21 cellular contexts compared by ENCODE assay signal in the genomic region with DNA sequence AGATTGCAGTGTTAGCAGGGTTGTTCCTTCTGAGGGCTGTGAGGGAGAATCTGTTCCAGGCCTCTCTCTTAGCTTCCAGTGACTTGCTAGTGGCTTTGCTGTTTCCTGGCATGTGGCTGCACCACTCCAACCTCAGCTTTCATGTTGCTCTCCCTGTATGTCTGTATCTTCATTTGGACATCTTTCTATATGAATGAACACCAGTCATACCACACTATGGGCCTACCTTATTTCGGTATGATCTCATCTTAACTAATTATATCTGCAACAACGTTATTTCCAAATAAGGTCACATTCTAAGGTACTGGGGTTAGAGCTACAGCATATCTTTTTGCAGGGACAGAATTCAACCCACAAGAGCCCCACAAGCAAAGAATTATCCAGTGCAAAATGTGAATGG.
DNase-seq lines count a peak whose midpoint lies in the region; ATAC-seq, FAIRE-seq and TF ChIP-seq lines count a peak whose summit lies in the region.
"Had no signal": no experiment of that assay in that cellular context is flagged by ENCODE, and none has a peak within 500 bp of the region (broad histone marks: within the 10 kb centered on the region; RNA-seq: fewer than 3 reads in every experiment).

No MANE protein-coding gene starts in this region.

- H3K27me3 ChIP-seq in pancreas = no peaks in the 10 kb centered on the region
- H3K27me3 ChIP-seq: cardiac muscle cell, left lung, tibial nerve had no signal

- peaks cover 5% of the 10 kb centered on the region for H3K27me3 Mint-ChIP-seq in activated CD4-positive, alpha-beta memory T cell treated with anti-CD3 and anti-CD28 coated beads for 36 hours
- H3K27me3 Mint-ChIP-seq in activated CD4-positive, alpha-beta memory T cell treated with anti-CD3 and anti-CD28 coated beads, Interleukin-2, amount 10 ng/mL, durations not matched to agents 7 days and 5 days = peaks cover 8% of the 10 kb centered on the region
- H3K27me3 Mint-ChIP-seq: stimulated activated memory B cell treated with anti-CD40 and anti-IgM and Interleukin-4, amounts not matched to agents 10 μg/mL and 1 μg/mL and 100 μg/mL, for 72 hours had no signal

- no peak overlapping the region for H3K27ac Mint-ChIP-seq in activated CD4-positive, alpha-beta memory T cell treated with anti-CD3 and anti-CD28 coated beads for 36 hours
- H3K27ac Mint-ChIP-seq in activated CD4-positive, alpha-beta memory T cell treated with anti-CD3 and anti-CD28 coated beads, Interleukin-2, amount 10 ng/mL, durations not matched to agents 7 days and 5 days = no peak overlapping the region
- H3K27ac Mint-ChIP-seq: activated naive CD8-positive, alpha-beta T cell treated with anti-CD3 and anti-CD28 coated beads, Interleukin-2, amount 50 U/mL, for 24 hours; effector memory CD8-positive, alpha-beta T cell; stimulated activated memory B cell treated with anti-CD40 and anti-IgM and Interleukin-4, amounts not matched to agents 10 μg/mL and 1 μg/mL and 100 μg/mL, for 72 hours had no signal

- no peaks in the 10 kb centered on the region for H3K36me3 Mint-ChIP-seq in activated CD4-positive, alpha-beta memory T cell treated with anti-CD3 and anti-CD28 coated beads for 36 hours
- no peaks in the 10 kb centered on the region for H3K36me3 Mint-ChIP-seq in activated CD4-positive, alpha-beta memory T cell treated with anti-CD3 and anti-CD28 coated beads, Interleukin-2, amount 10 ng/mL, durations not matched to agents 7 days and 5 days (ENCODE audit: low read depth)
- H3K36me3 Mint-ChIP-seq: stimulated activated memory B cell treated with anti-CD40 and anti-IgM and Interleukin-4, amounts not matched to agents 10 μg/mL and 1 μg/mL and 100 μg/mL, for 72 hours had no signal

- 83 to 95% methylated on average over 2 of the region's 2 CpGs for WGBS in pancreas, 2 donors

- POLR2A ChIA-PET in activated CD4-positive, alpha-beta memory T cell treated with anti-CD3 and anti-CD28 coated beads for 36 hours (lab: Charles Lee) = no interaction called here
- POLR2A ChIA-PET in activated CD4-positive, alpha-beta memory T cell treated with anti-CD3 and anti-CD28 coated beads, Interleukin-2, amount 10 ng/mL, durations not matched to agents 7 days and 5 days (lab: Charles Lee) = no interaction called here

- H3K4me1 ChIP-seq in pancreas = no peaks in the 10 kb centered on the region
- H3K4me1 ChIP-seq: left lung, tibial nerve had no signal

- intact Hi-C loops in activated CD4-positive, alpha-beta memory T cell treated with anti-CD3 and anti-CD28 coated beads for 36 hours (cut with micrococcal nuclease) = no loop called here
- intact Hi-C loops in pancreas (cut with DNase I) = no loop called here

- ATAC-seq in GM21786 (IDR thresholded peaks at IDR 0.05; ENCODE audit: unreplicated experiment) (peak; percentile 56), HG03442 (IDR thresholded peaks at IDR 0.05; ENCODE audit: unreplicated experiment) (peak; percentile 89), pancreas (no peak)
- ATAC-seq: activated naive CD8-positive, alpha-beta T cell treated with anti-CD3 and anti-CD28 coated beads, Interleukin-2, amount 50 U/mL, for 24 hours; effector memory CD8-positive, alpha-beta T cell; left lung; stimulated activated memory B cell treated with anti-CD40 and anti-IgM and Interleukin-4, amounts not matched to agents 10 μg/mL and 1 μg/mL and 100 μg/mL, for 72 hours had no signal

- no peaks in the 10 kb centered on the region for H3K9me3 Mint-ChIP-seq in activated CD4-positive, alpha-beta memory T cell treated with anti-CD3 and anti-CD28 coated beads for 36 hours
- H3K9me3 Mint-ChIP-seq in activated CD4-positive, alpha-beta memory T cell treated with anti-CD3 and anti-CD28 coated beads, Interleukin-2, amount 10 ng/mL, durations not matched to agents 7 days and 5 days = no peaks in the 10 kb centered on the region
- H3K9me3 Mint-ChIP-seq: effector memory CD8-positive, alpha-beta T cell had no signal

- H3K9me3 ChIP-seq in pancreas = no peaks in the 10 kb centered on the region
- H3K9me3 ChIP-seq: tibial nerve had no signal

- no peak overlapping the region for H3K4me3 Mint-ChIP-seq in activated CD4-positive, alpha-beta memory T cell treated with anti-CD3 and anti-CD28 coated beads for 36 hours
- no peak overlapping the region for H3K4me3 Mint-ChIP-seq in activated CD4-positive, alpha-beta memory T cell treated with anti-CD3 and anti-CD28 coated beads, Interleukin-2, amount 10 ng/mL, durations not matched to agents 7 days and 5 days
- H3K4me3 Mint-ChIP-seq: activated naive CD8-positive, alpha-beta T cell treated with anti-CD3 and anti-CD28 coated beads, Interleukin-2, amount 50 U/mL, for 24 hours; effector memory CD8-positive, alpha-beta T cell; stimulated activated memory B cell treated with anti-CD40 and anti-IgM and Interleukin-4, amounts not matched to agents 10 μg/mL and 1 μg/mL and 100 μg/mL, for 72 hours had no signal

- no peaks in the 10 kb centered on the region for H3K4me1 Mint-ChIP-seq in activated CD4-positive, alpha-beta memory T cell treated with anti-CD3 and anti-CD28 coated beads for 36 hours (ENCODE audit: low read depth)
- no peaks in the 10 kb centered on the region for H3K4me1 Mint-ChIP-seq in activated CD4-positive, alpha-beta memory T cell treated with anti-CD3 and anti-CD28 coated beads, Interleukin-2, amount 10 ng/mL, durations not matched to agents 7 days and 5 days
- H3K4me1 Mint-ChIP-seq: activated naive CD8-positive, alpha-beta T cell treated with anti-CD3 and anti-CD28 coated beads, Interleukin-2, amount 50 U/mL, for 24 hours; stimulated activated memory B cell treated with anti-CD40 and anti-IgM and Interleukin-4, amounts not matched to agents 10 μg/mL and 1 μg/mL and 100 μg/mL, for 72 hours had no signal

- H3K27ac ChIP-seq in temporal lobe (ENCODE audit: low read depth, low read length) (peak overlapping the region; percentile 17), pancreas (no peak overlapping the region)
- H3K27ac ChIP-seq: C4-2B, cardiac muscle cell, HL-60, left lung, tibial nerve had no signal

- CTCF ChIA-PET in activated CD4-positive, alpha-beta memory T cell treated with anti-CD3 and anti-CD28 coated beads for 36 hours (lab: Charles Lee) = no interaction called here
- CTCF ChIA-PET in activated CD4-positive, alpha-beta memory T cell treated with anti-CD3 and anti-CD28 coated beads, Interleukin-2, amount 10 ng/mL, durations not matched to agents 7 days and 5 days (lab: Charles Lee) = no interaction called here

- H3K4me3 ChIP-seq in pancreas = no peak overlapping the region
- H3K4me3 ChIP-seq: cardiac muscle cell, left lung, tibial nerve had no signal

- DNase-seq in activated CD4-positive, alpha-beta memory T cell treated with anti-CD3 and anti-CD28 coated beads for 36 hours = peak; percentile 36
- DNase-seq in activated CD4-positive, alpha-beta memory T cell treated with anti-CD3 and anti-CD28 coated beads, Interleukin-2, amount 10 ng/mL, durations not matched to agents 7 days and 5 days = no peak
- DNase-seq in pancreas (no peak), NCI-H774 (lab: John Stamatoyannopoulos, UW) (no peak), NCI-H524 (lab: John Stamatoyannopoulos, UW) (no peak)
- DNase-seq: activated naive CD8-positive, alpha-beta T cell treated with anti-CD3 and anti-CD28 coated beads, Interleukin-2, amount 50 U/mL, for 24 hours; effector memory CD8-positive, alpha-beta T cell; KBM-7; left lung; NCI-H1092 treated with DMSO at 0.1 percent for 48 hours; posterior cingulate gyrus; Right ventricle myocardium superior; small intestine had no signal

- no peak for TF ChIP-seq CTCF in pancreas (IDR thresholded peaks at IDR 0.05)

- no peak for FAIRE-seq in pancreas (lab: Jason Lieb, UNC)
- FAIRE-seq: small intestine had no signal

- no peaks in the 10 kb centered on the region for H3K36me3 ChIP-seq in pancreas
- H3K36me3 ChIP-seq: cardiac muscle cell, left lung, tibial nerve had no signal

Comparison
In these comparisons a context has a peak if more than half of its experiments do, and no peak if none do; other contexts are left out.
1. ATAC-seq: peak in GM21786 (single experiment) and HG03442 (single experiment); none in pancreas (0 of 4).